In the genomic region with DNA sequence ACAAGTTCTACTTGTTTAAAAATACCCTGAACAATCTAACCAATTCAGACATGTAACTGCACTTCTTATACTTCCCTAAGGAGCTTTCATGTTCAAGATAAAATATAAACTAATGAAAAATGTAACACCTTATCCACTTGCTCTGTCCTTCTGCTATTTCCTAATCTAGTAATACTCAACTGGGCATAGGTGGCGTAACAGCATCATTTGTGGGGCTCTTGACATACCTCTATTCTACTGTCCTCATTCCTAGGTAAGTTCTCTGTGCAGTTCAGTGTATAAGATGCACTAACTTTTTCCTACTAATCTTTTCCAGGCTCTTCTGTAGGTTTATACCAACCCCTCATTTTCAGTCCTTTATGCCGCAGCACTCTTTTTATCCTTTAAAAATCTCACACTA, we compare ENCODE assay signal across 9 cellular contexts. TPM values are rescaled to one million over a fixed set of nuclear protein-coding genes. Genes with fewer than 3 reads are reported as not detected.
A peak's percentile ranks its signal among the peaks of the same experiment; 100 is the strongest.
DNase-seq lines count a peak whose midpoint lies in the region; ATAC-seq and TF ChIP-seq lines count a peak whose summit lies in the region.
"Had no signal": no experiment of that assay in that cellular context is flagged by ENCODE, and none has a peak within 500 bp of the region (broad histone marks: within the 10 kb centered on the region; RNA-seq: fewer than 3 reads in every experiment).

No MANE protein-coding gene starts in this region.

- no peaks in the 10 kb centered on the region for H3K27me3 Mint-ChIP-seq in nephron progenitor cell (ENCODE audit: low read depth, poor library complexity)

- H3K4me3 ChIP-seq in choroid plexus epithelial cell (ENCODE audit: low read depth, low read length), result no peak overlapping the region
- no peak overlapping the region for H3K4me3 ChIP-seq in left ventricle myocardium inferior

- H3K9me3 ChIP-seq in left ventricle myocardium inferior (replicated peaks), result no peaks in the 10 kb centered on the region

- H3K36me3 Mint-ChIP-seq in nephron progenitor cell (ENCODE audit: low read depth), result peaks cover 73% of the 10 kb centered on the region

- H3K9me3 Mint-ChIP-seq in nephron progenitor cell, result no peaks in the 10 kb centered on the region

- TF ChIP-seq CTCF in choroid plexus epithelial cell (conservative IDR thresholded peaks at IDR 0.05; ENCODE audit: low read depth, low read length) (no peak), nephron progenitor cell (IDR thresholded peaks at IDR 0.05) (no peak), left ventricle myocardium inferior (IDR thresholded peaks at IDR 0.05; ENCODE audit: borderline replicate concordance) (no peak)

- no peak for ATAC-seq in HG02938 (IDR thresholded peaks at IDR 0.05; ENCODE audit: unreplicated experiment)
- ATAC-seq in HG03469 (IDR thresholded peaks at IDR 0.05; ENCODE audit: unreplicated experiment), result no peak

- no peaks in the 10 kb centered on the region for H3K4me1 ChIP-seq in left ventricle myocardium inferior

- no peaks in the 10 kb centered on the region for H3K4me1 Mint-ChIP-seq in nephron progenitor cell

- DNase-seq in stimulated activated CD4-positive, alpha-beta T cell treated with anti-CD3 and anti-CD28 coated beads, Interleukin-15, amount 100 ng/mL, for 24 hours, result peak; percentile 9
- DNase-seq in stimulated activated CD4-positive, alpha-beta T cell treated with anti-CD3 and anti-CD28 coated beads, Interleukin-12 subunit alpha, Interleukin-12 subunit beta, amount 100 ng/mL, for 4 hours, result no peak
- peak; percentile 9 to 19 for DNase-seq in NCI-H1930 (lab: John Stamatoyannopoulos, UW)
- DNase-seq in choroid plexus epithelial cell (ENCODE audit: low read depth), result peak; percentile 36
- no peak for DNase-seq in nephron progenitor cell
- no peak for DNase-seq in left ventricle myocardium inferior
- DNase-seq: NCI-H1105 had no signal

- no peaks in the 10 kb centered on the region for H3K27me3 ChIP-seq in left ventricle myocardium inferior (ENCODE audit: low read depth)

- H3K27ac ChIP-seq in left ventricle myocardium inferior (replicated peaks), result no peak overlapping the region

- H3K36me3 ChIP-seq in left ventricle myocardium inferior, result peaks cover 66% of the 10 kb centered on the region

- H3K4me3 Mint-ChIP-seq in nephron progenitor cell, result no peak overlapping the region

- no peak overlapping the region for H3K27ac Mint-ChIP-seq in nephron progenitor cell

- intact Hi-C loops in left ventricle myocardium inferior (cut with micrococcal nuclease), result no loop called here

RNA-seq across cellular contexts. Expression of a gene that starts 36.7 kb away (rescaled TPM):
- total RNA-seq in left ventricle myocardium inferior, result 14.8 TPM

RNA-seq across cellular contexts. Expression of a gene that starts 56.5 kb away (rescaled TPM):
- 2.0 TPM for total RNA-seq in left ventricle myocardium inferior

RNA-seq across cellular contexts. Expression of a gene that starts 56.5 kb away (rescaled TPM):
- 27.5 TPM for total RNA-seq in left ventricle myocardium inferior

RNA-seq across cellular contexts. Expression of a gene that starts 56.6 kb away (rescaled TPM):
- total RNA-seq in left ventricle myocardium inferior, result 25.3 TPM

Comparison
In these comparisons a context has a peak if more than half of its experiments do, and no peak if none do; other contexts are left out.
1. DNase-seq: peak in stimulated activated CD4-positive, alpha-beta T cell treated with anti-CD3 and anti-CD28 coated beads, Interleukin-15, amount 100 ng/mL, for 24 hours (single experiment), NCI-H1930 (2 of 2) and choroid plexus epithelial cell (single experiment); none in stimulated activated CD4-positive, alpha-beta T cell treated with anti-CD3 and anti-CD28 coated beads, Interleukin-12 subunit alpha, Interleukin-12 subunit beta, amount 100 ng/mL, for 4 hours (single experiment), nephron progenitor cell (single experiment) and left ventricle myocardium inferior (single experiment).